Comparison of ENCODE assay signal across 10 cellular contexts in the genomic region with DNA sequence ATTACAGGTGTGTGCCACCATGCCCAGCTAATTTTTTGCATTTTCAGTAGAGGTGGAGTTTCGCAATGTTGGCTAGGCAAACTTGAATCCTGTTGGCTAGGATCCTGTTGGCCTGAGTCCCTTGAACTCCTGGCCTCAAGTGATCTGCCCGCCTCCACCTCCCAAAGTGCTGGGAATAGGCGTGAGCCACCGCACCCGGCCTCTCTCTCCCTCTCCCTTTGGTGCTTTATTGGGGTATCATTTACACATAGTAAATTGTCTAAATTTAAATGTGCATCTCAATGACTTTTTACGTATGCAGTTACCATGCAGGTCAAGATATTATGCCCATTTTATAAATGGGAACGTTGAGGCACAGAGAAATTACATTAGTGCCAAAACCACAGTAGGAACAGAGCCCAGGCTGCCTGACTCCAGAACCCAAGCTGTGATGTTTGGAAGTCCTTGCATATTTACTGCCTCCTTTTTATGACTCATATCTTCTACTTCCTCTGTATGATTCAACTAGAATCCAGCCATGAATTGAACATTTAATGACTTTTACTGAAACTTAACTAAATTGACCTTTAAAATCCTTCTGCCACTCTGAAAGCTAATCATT. TPM values are rescaled to one million over a fixed set of nuclear protein-coding genes. Genes with fewer than 3 reads are reported as not detected.
A peak's percentile ranks its signal among the peaks of the same experiment; 100 is the strongest.
DNase-seq lines count a peak whose midpoint lies in the region; ATAC-seq and TF ChIP-seq lines count a peak whose summit lies in the region.
"Had no signal": no experiment of that assay in that cellular context is flagged by ENCODE, and none has a peak within 500 bp of the region (broad histone marks: within the 10 kb centered on the region; RNA-seq: fewer than 3 reads in every experiment).

No MANE protein-coding gene starts in this region.

- no peaks in the 10 kb centered on the region for H3K9me3 Mint-ChIP-seq in activated T-helper 17 cell treated with anti-CD3 and anti-CD28 coated beads, Interleukin-2, amount 50 U/mL, for 72 hours

- peak; percentile 82 for ATAC-seq in activated T-helper 17 cell treated with anti-CD3 and anti-CD28 coated beads, Interleukin-2, amount 50 U/mL, for 72 hours (replicated peaks)
- ATAC-seq in HG03108 (IDR thresholded peaks at IDR 0.05; ENCODE audit: unreplicated experiment): no peak

- H3K36me3 ChIP-seq in kidney epithelial cell (ENCODE audit: control insufficient read depth, insufficient read depth, low read length) (peaks cover 2% of the 10 kb centered on the region), HAP-1 (replicated peaks) (no peaks in the 10 kb centered on the region; the same call in 1 of the 2 replicates)

- no peak overlapping the region for H3K4me3 Mint-ChIP-seq in activated T-helper 17 cell treated with anti-CD3 and anti-CD28 coated beads, Interleukin-2, amount 50 U/mL, for 72 hours

- TF ChIP-seq CTCF in AG04449 (IDR thresholded peaks at IDR 0.05; ENCODE audit: insufficient read depth, low read length, missing control alignments): no peak
- TF ChIP-seq CTCF in kidney epithelial cell (IDR thresholded peaks at IDR 0.05; ENCODE audit: insufficient read depth, low read length, poor library complexity, severe bottlenecking): no peak
- TF ChIP-seq CTCF in GM13976 (IDR thresholded peaks at IDR 0.05; ENCODE audit: borderline replicate concordance, control extremely low read depth, extremely low read depth, insufficient read depth, missing control alignments): no peak

- no peaks in the 10 kb centered on the region for H3K27me3 ChIP-seq in kidney epithelial cell (ENCODE audit: control insufficient read depth, insufficient read depth, low read length)
- H3K27me3 ChIP-seq in HAP-1 (ENCODE audit: low read depth): no peaks in the 10 kb centered on the region

- CTCF ChIA-PET in AG04449 (lab: Yijun Ruan, JAX): interaction anchor here (1.4 to 4.9 kb wide), 7 partner anchors 26 to 94 kb away, joined by 3 to 25 read pairs (median 8); a partner anchor contains a TSS

- peak; percentile 71 for DNase-seq in AG04449 (ENCODE audit: low read depth, low spot score)
- peak; percentile 93 for DNase-seq in HT1080 (ENCODE audit: low read depth)
- peak; percentile 64 for DNase-seq in kidney epithelial cell (ENCODE audit: low read depth)
- DNase-seq in HAP-1 (ENCODE audit: low spot score in 2 of 2): no peak
- no peak for DNase-seq in NCI-H2171 treated with DMSO at 0.1 percent for 48 hours (lab: John Stamatoyannopoulos, UW)
- no peak for DNase-seq in GM13976 (ENCODE audit: low spot score)
- DNase-seq: activated CD8-positive, alpha-beta memory T cell treated with anti-CD3 and anti-CD28 coated beads for 24 hours; NCI-H1930 had no signal

- H3K27me3 Mint-ChIP-seq in activated T-helper 17 cell treated with anti-CD3 and anti-CD28 coated beads, Interleukin-2, amount 50 U/mL, for 72 hours: no peaks in the 10 kb centered on the region

- H3K4me3 ChIP-seq in AG04449 (ENCODE audit: low read depth, low read length) (no peak overlapping the region), kidney epithelial cell (ENCODE audit: low read depth, low read length) (no peak overlapping the region), HAP-1 (no peak overlapping the region)

- no peaks in the 10 kb centered on the region for H3K4me1 ChIP-seq in HAP-1

- no peaks in the 10 kb centered on the region for H3K4me1 Mint-ChIP-seq in activated T-helper 17 cell treated with anti-CD3 and anti-CD28 coated beads, Interleukin-2, amount 50 U/mL, for 72 hours

- no peak overlapping the region for H3K27ac Mint-ChIP-seq in activated T-helper 17 cell treated with anti-CD3 and anti-CD28 coated beads, Interleukin-2, amount 50 U/mL, for 72 hours

- in situ Hi-C loops in HAP-1 (cut with MboI; ENCODE audit: low sequenced_read_pairs): no loop called here
- in situ Hi-C loops in GM13976 (cut with MboI; ENCODE audit: low sequenced_read_pairs, unreplicated experiment): no loop called here

- POLR2A ChIA-PET in AG04449 (lab: Yijun Ruan, JAX): interaction anchor here (1.0 to 1.2 kb wide), 2 partner anchors 12 to 34 kb away, joined by 3 to 5 read pairs; a partner anchor contains a TSS

- peaks cover 33% of the 10 kb centered on the region for H3K36me3 Mint-ChIP-seq in activated T-helper 17 cell treated with anti-CD3 and anti-CD28 coated beads, Interleukin-2, amount 50 U/mL, for 72 hours (ENCODE audit: low read depth)

- H3K9me3 ChIP-seq in HAP-1: no peaks in the 10 kb centered on the region

RNA-seq across cellular contexts. Expression of a gene that starts 34.0 kb away (rescaled TPM):
- total RNA-seq in HT1080 (2014; rRNA removed; shearing (Covaris generic)): 20.0 and 23.0 TPM in 2 replicates
- 16.8 and 17.5 TPM in 2 replicates for polyA plus RNA-seq in HT1080 (2015; cell fraction: cytosol; rRNA removed)
- 14.2 and 16.2 TPM in 2 replicates for polyA plus RNA-seq in HT1080 (2015; cell fraction: nucleus; rRNA removed)
- 10 to 100 TPM; 16.1 to 19.1 TPM for total RNA-seq in activated T-helper 17 cell treated with anti-CD3 and anti-CD28 coated beads, Interleukin-2, amount 50 U/mL, for 72 hours
- 11.4 and 15.1 TPM in 2 replicates for total RNA-seq in kidney epithelial cell

RNA-seq across cellular contexts. Expression of a gene that starts 34.3 kb away (rescaled TPM):
- 10.1 and 11.6 TPM in 2 replicates for total RNA-seq in HT1080 (2014; rRNA removed; shearing (Covaris generic))
- 11.3 and 12.4 TPM in 2 replicates for polyA plus RNA-seq in HT1080 (2015; cell fraction: cytosol; rRNA removed)
- 8.4 and 8.6 TPM in 2 replicates for polyA plus RNA-seq in HT1080 (2015; cell fraction: nucleus; rRNA removed)
- total RNA-seq in activated T-helper 17 cell treated with anti-CD3 and anti-CD28 coated beads, Interleukin-2, amount 50 U/mL, for 72 hours: 10 to 100 TPM; 10.0 to 15.1 TPM
- total RNA-seq in kidney epithelial cell: 5.3 and 8.9 TPM in 2 replicates

RNA-seq across cellular contexts. Expression of a gene that starts 34.4 kb away (rescaled TPM):
- total RNA-seq in HT1080 (2014; rRNA removed; shearing (Covaris generic)): 11.4 and 13.9 TPM in 2 replicates
- polyA plus RNA-seq in HT1080 (2015; cell fraction: cytosol; rRNA removed): 6.6 and 7.3 TPM in 2 replicates
- 4.2 and 4.4 TPM in 2 replicates for polyA plus RNA-seq in HT1080 (2015; cell fraction: nucleus; rRNA removed)
- 1 to 10 TPM; 1.8 to 4.9 TPM for total RNA-seq in activated T-helper 17 cell treated with anti-CD3 and anti-CD28 coated beads, Interleukin-2, amount 50 U/mL, for 72 hours
- total RNA-seq in kidney epithelial cell: 7.7 and 7.9 TPM in 2 replicates

Comparison
In these comparisons a context has a peak if more than half of its experiments do, and no peak if none do; other contexts are left out.
1. DNase-seq: peak in AG04449 (single experiment), HT1080 (single experiment) and kidney epithelial cell (single experiment); none in HAP-1 (0 of 2), NCI-H2171 treated with DMSO at 0.1 percent for 48 hours (single experiment) and GM13976 (single experiment).